In the genomic region with DNA sequence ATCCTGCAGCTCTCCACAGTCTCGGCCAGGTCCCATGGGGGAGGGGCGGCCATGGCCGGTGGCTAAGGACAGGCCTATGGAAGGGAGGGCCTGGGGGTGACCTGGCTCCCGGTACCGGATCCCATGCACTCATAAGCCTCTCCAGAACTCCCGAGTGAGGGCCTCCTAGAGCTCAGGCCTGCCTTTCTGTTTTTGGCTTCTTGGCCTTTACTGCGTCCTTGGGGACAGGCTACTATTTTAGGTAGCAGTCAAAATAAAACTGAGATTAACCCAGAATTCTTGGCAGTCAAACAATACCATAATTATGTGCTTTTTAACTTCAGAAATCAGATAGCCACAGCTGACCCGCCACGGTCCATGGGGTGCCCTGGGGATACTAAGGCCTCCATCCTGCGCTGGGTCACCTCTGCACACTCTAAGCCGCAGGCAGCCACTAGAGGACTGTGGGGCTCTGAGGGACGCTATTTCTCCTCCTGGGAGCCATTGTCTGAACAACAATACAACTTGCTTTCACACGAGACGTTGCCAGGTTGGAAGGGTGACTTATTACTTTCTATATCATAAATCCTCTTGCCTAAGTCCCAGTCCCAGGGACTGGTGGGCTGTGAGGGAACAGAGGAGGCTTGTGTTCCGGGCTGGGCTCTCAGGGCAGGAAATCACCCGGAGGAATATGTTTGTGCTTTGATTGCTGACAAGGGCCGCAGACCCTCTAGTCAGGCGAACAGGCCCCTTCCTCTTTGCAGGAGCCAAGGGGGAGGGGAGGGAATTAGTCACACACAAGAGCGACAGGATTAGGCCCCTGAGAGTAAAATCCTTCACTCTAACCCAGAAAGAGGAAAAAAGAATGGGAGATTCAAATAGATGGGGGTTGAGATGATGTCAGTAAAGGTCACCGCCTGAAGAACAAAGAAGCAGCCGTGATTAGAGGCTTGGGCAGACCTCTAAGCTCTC, we compare ENCODE assay signal across 11 cellular contexts. TPM values are rescaled to one million over a fixed set of nuclear protein-coding genes. Genes with fewer than 3 reads are reported as not detected.
DNase-seq lines count a peak whose midpoint lies in the region; ATAC-seq and TF ChIP-seq lines count a peak whose summit lies in the region.
"Had no signal": no experiment of that assay in that cellular context is flagged by ENCODE, and none has a peak within 500 bp of the region (broad histone marks: within the 10 kb centered on the region; RNA-seq: fewer than 3 reads in every experiment).

No MANE protein-coding gene starts in this region.

- no peak overlapping the region for H3K4me2 ChIP-seq in IMR-90 (ENCODE audit: low read depth, low read length)

- H3K9ac ChIP-seq in IMR-90 (ENCODE audit: low read depth, low read length) (no peak overlapping the region), skeletal muscle tissue (ENCODE audit: low read depth in 1 of 3, low read length in 3 of 3) (peak overlapping the region in 2 of 3 donors; percentile 14 to 28)

- H4K20me1 ChIP-seq in IMR-90 (ENCODE audit: insufficient read depth, low read length) = no peaks in the 10 kb centered on the region

- H3K23ac ChIP-seq in IMR-90 (ENCODE audit: low read depth, low read length) = 0 out of 2 replicates have a peak overlapping the region, but pooled peaks have one; percentile 18

- no peak overlapping the region for H2BK20ac ChIP-seq in IMR-90 (ENCODE audit: low read depth, low read length)

- H2BK5ac ChIP-seq in IMR-90 (ENCODE audit: low read depth, low read length, poor library complexity, severe bottlenecking) = peak overlapping the region; percentile 33

- POLR2A ChIA-PET in IMR-90 (lab: Charles Lee; ENCODE audit: unreplicated experiment) = no interaction called here

- ATAC-seq in IMR-90 (ENCODE audit: low read depth) = no peak
- no peak for ATAC-seq in GM19463 (IDR thresholded peaks at IDR 0.05; ENCODE audit: unreplicated experiment)
- ATAC-seq: activated T-helper 17 cell treated with anti-CD3 and anti-CD28 coated beads, Interleukin-2, amount 50 U/mL, for 72 hours had no signal

- no peak for TF ChIP-seq POLR2A in IMR-90 (IDR thresholded peaks at IDR 0.05; ENCODE audit: low read depth, low read length)

- H3K27me3 Mint-ChIP-seq in brain = peaks cover 3% of the 10 kb centered on the region
- no peaks in the 10 kb centered on the region for H3K27me3 Mint-ChIP-seq in Calu3 (ENCODE audit: unreplicated experiment)
- H3K27me3 Mint-ChIP-seq: activated T-helper 17 cell treated with anti-CD3 and anti-CD28 coated beads, Interleukin-2, amount 50 U/mL, for 72 hours had no signal

- no peak overlapping the region for H3K56ac ChIP-seq in IMR-90 (ENCODE audit: extremely low read depth, insufficient read depth, low read length)

- in situ Hi-C loops in IMR-90 (cut with MboI; ENCODE audit: low sequenced_read_pairs) = no loop called here

- peak overlapping the region; percentile 10; the same call in 1 of the 2 replicates for H3K14ac ChIP-seq in IMR-90 (replicated peaks; ENCODE audit: low read depth, low read length)

- H3K4me3 ChIP-seq in IMR-90 (ENCODE audit: insufficient read depth, low read depth, low read length) = no peak overlapping the region
- no peak overlapping the region for H3K4me3 ChIP-seq in kidney epithelial cell (ENCODE audit: low read depth, low read length)
- H3K4me3 ChIP-seq in skeletal muscle tissue (ENCODE audit: low read length in 3 of 3) = peak overlapping the region; percentile 14 to 29 (median 23)
- H3K4me3 ChIP-seq: transverse colon had no signal

- H3K18ac ChIP-seq in IMR-90 (ENCODE audit: low read depth, low read length) = no peak overlapping the region

- H3K27ac Mint-ChIP-seq in brain (peak overlapping the region; percentile 45 to 98 (median 93)), Calu3 (ENCODE audit: unreplicated experiment) (no peak overlapping the region)
- H3K27ac Mint-ChIP-seq: activated T-helper 17 cell treated with anti-CD3 and anti-CD28 coated beads, Interleukin-2, amount 50 U/mL, for 72 hours had no signal

- DNase-seq in IMR-90 (no peak), kidney epithelial cell (ENCODE audit: low read depth) (no peak), NCI-H774 (lab: John Stamatoyannopoulos, UW) (no peak), NCI-H1417 treated with DMSO at 0.1 percent for 48 hours (lab: John Stamatoyannopoulos, UW) (no peak), Calu3 (no peak)
- DNase-seq: NCI-H524 treated with DMSO at 0.1 percent for 48 hours, transverse colon had no signal

- no peaks in the 10 kb centered on the region for H3K36me3 ChIP-seq in IMR-90 (ENCODE audit: control insufficient read depth, insufficient read depth, low read length)
- no peaks in the 10 kb centered on the region for H3K36me3 ChIP-seq in kidney epithelial cell (ENCODE audit: control insufficient read depth, insufficient read depth, low read length)
- no peaks in the 10 kb centered on the region for H3K36me3 ChIP-seq in skeletal muscle tissue (ENCODE audit: control insufficient read depth in 3 of 3, insufficient read depth in 3 of 3, low read length in 3 of 3)
- H3K36me3 ChIP-seq: transverse colon had no signal

- no peaks in the 10 kb centered on the region for H3K27me3 ChIP-seq in IMR-90 (ENCODE audit: control insufficient read depth, insufficient read depth, low read length)
- no peaks in the 10 kb centered on the region for H3K27me3 ChIP-seq in kidney epithelial cell (ENCODE audit: control insufficient read depth, insufficient read depth, low read length)
- no peaks in the 10 kb centered on the region for H3K27me3 ChIP-seq in skeletal muscle tissue (ENCODE audit: control insufficient read depth in 3 of 3, insufficient read depth in 3 of 3, low read length in 3 of 3)
- H3K27me3 ChIP-seq: transverse colon had no signal

- H2BK15ac ChIP-seq in IMR-90 (ENCODE audit: low read depth, low read length) = peak overlapping the region; percentile 23; the same call in 1 of the 3 replicates

- dilution Hi-C loops in IMR-90 (cut with HindIII; ENCODE audit: low sequenced_read_pairs, unreplicated experiment) = no loop called here

- H3K27ac ChIP-seq in IMR-90 (ENCODE audit: insufficient read depth, low read length) (no peak overlapping the region), skeletal muscle tissue (ENCODE audit: low read depth, low read length) (peak overlapping the region; percentile 30)

- TF ChIP-seq CTCF in IMR-90 (conservative IDR thresholded peaks at IDR 0.05; ENCODE audit: low read depth, low read length) (no peak), brain (conservative IDR thresholded peaks at IDR 0.05) (no peak), kidney epithelial cell (IDR thresholded peaks at IDR 0.05; ENCODE audit: insufficient read depth, low read length, poor library complexity, severe bottlenecking) (peak; percentile 18), Calu3 (IDR thresholded peaks at IDR 0.05; ENCODE audit: unreplicated experiment) (no peak)

- no peaks in the 10 kb centered on the region for H3K79me1 ChIP-seq in IMR-90 (ENCODE audit: low read depth in 1 of 2, low read length in 2 of 2)

- H3K9me1 ChIP-seq in IMR-90 (ENCODE audit: insufficient read depth, low read length) = peaks cover 19% of the 10 kb centered on the region

- H2AK5ac ChIP-seq in IMR-90 (ENCODE audit: low read depth, low read length) = peak overlapping the region; percentile 24; the same call in 1 of the 2 replicates

- peak overlapping the region; percentile 66 for H2BK120ac ChIP-seq in IMR-90 (ENCODE audit: low read depth, low read length)

- H3K9me3 Mint-ChIP-seq in brain (peaks cover 0 to 8% (median 0%) of the 10 kb centered on the region in 5 experiments), Calu3 (ENCODE audit: low read depth, unreplicated experiment) (no peaks in the 10 kb centered on the region)

- no peaks in the 10 kb centered on the region for H3K9me3 ChIP-seq in IMR-90 (ENCODE audit: control insufficient read depth, insufficient read depth, low read length)
- H3K9me3 ChIP-seq in skeletal muscle tissue (ENCODE audit: control insufficient read depth in 3 of 3, low read length in 3 of 3) = no peaks in the 10 kb centered on the region
- H3K9me3 ChIP-seq: transverse colon had no signal

- H4K5ac ChIP-seq in IMR-90 (ENCODE audit: low read depth, low read length) = no peak overlapping the region

- peak overlapping the region; percentile 48 for H2AK9ac ChIP-seq in IMR-90 (replicated peaks; ENCODE audit: low read depth, low read length, poor library complexity)

- H3K4me1 Mint-ChIP-seq in brain (peaks cover 40% of the 10 kb centered on the region), Calu3 (ENCODE audit: low read depth, unreplicated experiment) (no peaks in the 10 kb centered on the region)
- H3K4me1 Mint-ChIP-seq: activated T-helper 17 cell treated with anti-CD3 and anti-CD28 coated beads, Interleukin-2, amount 50 U/mL, for 72 hours had no signal

- H3K36me3 Mint-ChIP-seq in brain = no peaks in the 10 kb centered on the region
- no peaks in the 10 kb centered on the region for H3K36me3 Mint-ChIP-seq in Calu3 (ENCODE audit: insufficient read depth, unreplicated experiment)

- peak overlapping the region; percentile 75 for H2AFZ ChIP-seq in IMR-90 (replicated peaks; ENCODE audit: low read length, poor library complexity)

- H3K4ac ChIP-seq in IMR-90 (ENCODE audit: low read depth, low read length) = peak overlapping the region; percentile 60

- WGBS in IMR-90 (ENCODE audit: extremely low coverage in 2 of 2, insufficient read length in 1 of 2), 2 experiments = 80% methylated on average over 1 of the region's 21 CpGs; no CpG with 5 or more reads in 1 of the 2 experiments

- CTCF ChIA-PET in IMR-90 (lab: Yijun Ruan, JAX) = no interaction called here
- CTCF ChIA-PET in Calu3 (lab: Charles Lee) = no interaction called here

- no TSS peak for BruUV-seq in IMR-90 (replicated peaks; lab: Mats Ljungman, UMichigan)
- BruUV-seq in Calu3 (replicated peaks; lab: Mats Ljungman, UMichigan) = no TSS peak

- peak overlapping the region in 1 of 2 experiments; percentile 45; a peak in 2 of 4 replicates for H4K8ac ChIP-seq in IMR-90 (ENCODE audit: low read depth in 2 of 2, low read length in 2 of 2)

- H4K91ac ChIP-seq in IMR-90 (ENCODE audit: insufficient read depth, low read depth, low read length) = peak overlapping the region; percentile 49; the same call in 1 of the 2 replicates

- no peak for TF ChIP-seq RAD21 in IMR-90 (IDR thresholded peaks at IDR 0.05; ENCODE audit: low read length)

- H3K4me3 Mint-ChIP-seq in brain = peak overlapping the region in 4 of 5 experiments; percentile 1 to 65 (median 28)
- H3K4me3 Mint-ChIP-seq in Calu3 (ENCODE audit: low read depth, unreplicated experiment) = no peak overlapping the region
- H3K4me3 Mint-ChIP-seq: activated T-helper 17 cell treated with anti-CD3 and anti-CD28 coated beads, Interleukin-2, amount 50 U/mL, for 72 hours had no signal

- H3K4me1 ChIP-seq in IMR-90 (ENCODE audit: control insufficient read depth, insufficient read depth, low read length) = peaks cover 7% of the 10 kb centered on the region
- H3K4me1 ChIP-seq in skeletal muscle tissue (ENCODE audit: control insufficient read depth in 3 of 3, insufficient read depth in 3 of 3, low read length in 3 of 3) = peaks cover 22 to 32% (median 27%) of the 10 kb centered on the region in 3 donors
- H3K4me1 ChIP-seq: transverse colon had no signal

- intact Hi-C loops in IMR-90 (cut with micrococcal nuclease) = no loop called here
- intact Hi-C loops in Calu3 (cut with micrococcal nuclease; ENCODE audit: unreplicated experiment) = no loop called here

RNA-seq across cellular contexts. Expression of gene BCAR3, which starts 40.7 kb away (rescaled TPM):
- total RNA-seq in IMR-90 (2012; rRNA removed) (46.4 TPM in 2 replicates), kidney epithelial cell (93.3 and 109 TPM in 2 replicates), skeletal muscle tissue (14.6 TPM), Calu3 (2022) (15.6 and 15.7 TPM in 2 replicates)
- polyA plus RNA-seq in IMR-90 (2012; rRNA removed) (41.4 and 47.9 TPM in 2 replicates), brain (ENCODE audit: insufficient read depth, low read depth, low replicate concordance) (14.4 TPM)
- polyA plus RNA-seq in IMR-90 (2012; cell fraction: cytosol; rRNA removed) = 28.9 and 33.4 TPM in 2 replicates
- polyA plus RNA-seq in IMR-90 (2012; cell fraction: nucleus; rRNA removed; ENCODE audit: low replicate concordance) = 41.5 and 54.4 TPM in 2 replicates

Comparison
In these comparisons a context has a peak if more than half of its experiments do, and no peak if none do; other contexts are left out.
1. H3K4me3 ChIP-seq: peak in skeletal muscle tissue (3 of 3); none in IMR-90 (single experiment) and kidney epithelial cell (single experiment).